In genomic region chr10:116588995-116589394, GRCh38 we compare ENCODE assay signal across 33 cellular contexts. TPM values are rescaled to one million over a fixed set of nuclear protein-coding genes. Genes with fewer than 3 reads are reported as not detected.
"Had no signal": no experiment of that assay in that cellular context is flagged by ENCODE, and none has a peak within 500 bp of the region (broad histone marks: within the 10 kb centered on the region; RNA-seq: fewer than 3 reads in every experiment).

No MANE protein-coding gene starts in this region.

- H3K4me3 ChIP-seq: colonic mucosa, esophagus squamous epithelium, gastrocnemius medialis, heart right ventricle, left lung, lower lobe of right lung, mucosa of descending colon had no signal

- H3K27me3 ChIP-seq: colonic mucosa, esophagus squamous epithelium, gastrocnemius medialis, left lung had no signal

- H3K27me3 Mint-ChIP-seq: dendritic cell treated with granulocyte-macrophage colony-stimulating factor and Interleukin-4, amounts not matched to agents 40 ng/mL and 50 ng/mL, for 4 days; effector memory CD8-positive, alpha-beta T cell; naive B cell had no signal

- H3K4me1 ChIP-seq: esophagus squamous epithelium, gastrocnemius medialis, heart right ventricle, left lung, lower lobe of right lung had no signal

- H3K9me3 ChIP-seq: colonic mucosa, esophagus squamous epithelium, gastrocnemius medialis, left lung, lower lobe of right lung, mucosa of descending colon had no signal

- DNase-seq: colonic mucosa; cortex of kidney; effector CD8-positive, alpha-beta T cell; effector memory CD8-positive, alpha-beta T cell; endodermal cell; erythroblast; esophagus squamous epithelium; foreskin fibroblast; foreskin melanocyte; gastrocnemius medialis; glutamatergic neuron; head of caudate nucleus; heart right ventricle; hippocampal formation; left cardiac atrium; left lung; left ventricle myocardium superior; lower lobe of right lung; mesenchymal stem cell; mucosa of descending colon; naive B cell had no signal

- H3K36me3 ChIP-seq: colonic mucosa, esophagus squamous epithelium, gastrocnemius medialis, heart right ventricle, left lung, lower lobe of right lung had no signal

- H3K4me3 Mint-ChIP-seq: dendritic cell treated with granulocyte-macrophage colony-stimulating factor and Interleukin-4, amounts not matched to agents 40 ng/mL and 50 ng/mL, for 4 days; effector memory CD8-positive, alpha-beta T cell; endodermal cell; mesothelial cell of epicardium; naive B cell had no signal

- H3K27ac Mint-ChIP-seq: dendritic cell treated with granulocyte-macrophage colony-stimulating factor and Interleukin-4, amounts not matched to agents 40 ng/mL and 50 ng/mL, for 4 days; effector memory CD8-positive, alpha-beta T cell; endodermal cell; mesothelial cell of epicardium; naive B cell had no signal

- FAIRE-seq: endometrium, islet of Langerhans, keratinocyte had no signal

- H3K9me3 Mint-ChIP-seq: dendritic cell treated with granulocyte-macrophage colony-stimulating factor and Interleukin-4, amounts not matched to agents 40 ng/mL and 50 ng/mL, for 4 days; mesothelial cell of epicardium had no signal

- H3K27ac ChIP-seq: epithelial cell of prostate, esophagus squamous epithelium, gastrocnemius medialis, heart right ventricle, left lung, lower lobe of right lung had no signal

- H3K36me3 Mint-ChIP-seq: mesothelial cell of epicardium, naive B cell had no signal

- H3K4me1 Mint-ChIP-seq: mesothelial cell of epicardium, naive B cell had no signal

- ATAC-seq: effector memory CD8-positive, alpha-beta T cell; esophagus mucosa; gastrocnemius medialis; heart right ventricle; left cardiac atrium; left ventricle myocardium superior had no signal

RNA-seq across cellular contexts. Expression of gene PNLIPRP1, which starts 1.8 kb away (rescaled TPM):
- total RNA-seq: dermis microvascular lymphatic vessel endothelial cell, endodermal cell, esophagus mucosa, esophagus squamous epithelium, gastrocnemius medialis, glomerular endothelial cell, kidney epithelial cell, left cardiac atrium, left lung, left ventricle myocardium superior, lower leg skin, lower lobe of right lung, lung microvascular endothelial cell, mesothelial cell of epicardium had no signal
- polyA plus RNA-seq: keratinocyte had no signal

RNA-seq across cellular contexts. Expression of gene PNLIPRP2, which starts 31.8 kb away (rescaled TPM):
- total RNA-seq: dermis microvascular lymphatic vessel endothelial cell, esophagus mucosa, esophagus squamous epithelium, gastrocnemius medialis, glomerular endothelial cell, heart right ventricle, kidney epithelial cell, left cardiac atrium, left lung, left ventricle myocardium superior, lower lobe of right lung, lung microvascular endothelial cell, mesothelial cell of epicardium had no signal
- polyA plus RNA-seq: keratinocyte had no signal

RNA-seq across cellular contexts. Expression of gene PNLIP, which starts 43.3 kb away (rescaled TPM):
- total RNA-seq: dermis microvascular lymphatic vessel endothelial cell, endodermal cell, esophagus mucosa, esophagus squamous epithelium, gastrocnemius medialis, glomerular endothelial cell, kidney epithelial cell, left cardiac atrium, left lung, left ventricle myocardium superior, lower lobe of right lung, lung microvascular endothelial cell, mesothelial cell of epicardium, mucosa of descending colon had no signal
- polyA plus RNA-seq: keratinocyte had no signal
